Comparison of ENCODE assay signal across 1 cellular context in genomic region chr11:73200256-73200655, GRCh38.
TF ChIP-seq lines count a peak whose summit lies in the region.

No MANE protein-coding gene starts in this region.

TF ChIP-seq in IMR-90, 13 proteins besides CTCF, POLR2A, EP300 and RAD21:
- no peak for TF ChIP-seq BHLHE40 (IDR thresholded peaks at IDR 0.05; ENCODE audit: low read depth, low read length)
- no peak for TF ChIP-seq MAZ (IDR thresholded peaks at IDR 0.05; ENCODE audit: borderline replicate concordance, low read depth, low read length)
- TF ChIP-seq RFX5 (IDR thresholded peaks at IDR 0.05; ENCODE audit: low read depth, low read length), result no peak
- TF ChIP-seq CEBPB (IDR thresholded peaks at IDR 0.05; ENCODE audit: low read depth, low read length), result no peak
- no peak for TF ChIP-seq RCOR1 (IDR thresholded peaks at IDR 0.05; ENCODE audit: insufficient replicate concordance, low read length)
- TF ChIP-seq MAFK (IDR thresholded peaks at IDR 0.05; ENCODE audit: low read depth, low read length), result no peak
- no peak for TF ChIP-seq ELK1 (IDR thresholded peaks at IDR 0.05; ENCODE audit: borderline replicate concordance, low read depth, low read length)
- TF ChIP-seq SMC3 (IDR thresholded peaks at IDR 0.05; ENCODE audit: low read depth, low read length), result no peak
- TF ChIP-seq NFE2L2 (IDR thresholded peaks at IDR 0.05; ENCODE audit: low read depth, low read length), result no peak
- no peak for TF ChIP-seq MXI1 (IDR thresholded peaks at IDR 0.05; ENCODE audit: borderline replicate concordance, low read depth, low read length)
- no peak for TF ChIP-seq USF2 (IDR thresholded peaks at IDR 0.05; ENCODE audit: low read depth, low read length)
TF ChIP-seq in IMR-90: peak in this region for 0.
